Comparison of ENCODE assay signal across 10 cellular contexts in genomic region chr12:75954076-75954475, GRCh38.
DNase-seq lines count a peak whose midpoint lies in the region; ATAC-seq and TF ChIP-seq lines count a peak whose summit lies in the region.
"Had no signal": no experiment of that assay in that cellular context is flagged by ENCODE, and none has a peak within 500 bp of the region (broad histone marks: within the 10 kb centered on the region; RNA-seq: fewer than 3 reads in every experiment).

No MANE protein-coding gene starts in this region.

- H3K36me3 ChIP-seq in ascending aorta = no peaks in the 10 kb centered on the region

- no peak for DNase-seq in activated naive CD8-positive, alpha-beta T cell treated with anti-CD3 and anti-CD28 coated beads, Interleukin-2, amount 50 U/mL, for 24 hours
- no peak for DNase-seq in activated naive CD8-positive, alpha-beta T cell treated with anti-CD3 and anti-CD28 coated beads for 36 hours
- DNase-seq in ascending aorta (ENCODE audit: low spot score in 2 of 2) = no peak
- peak; percentile 86 for DNase-seq in hepatic stellate cell (ENCODE audit: low spot score)
- DNase-seq in type B pancreatic cell (ENCODE audit: extremely low spot score, unreplicated experiment) = no peak
- no peak for DNase-seq in ecto neural progenitor cell (ENCODE audit: low spot score)
- DNase-seq: activated effector memory CD4-positive, alpha-beta T cell treated with Interleukin-2 at 50 U/mL for 16 hours; C1 segment of cervical spinal cord had no signal

- H3K4me3 ChIP-seq in ascending aorta = no peak overlapping the region

- peak overlapping the region; percentile 0 to 28 for H3K27ac ChIP-seq in ascending aorta

- H3K27me3 Mint-ChIP-seq in activated naive CD8-positive, alpha-beta T cell treated with anti-CD3 and anti-CD28 coated beads, Interleukin-2, amount 50 U/mL, for 24 hours = no peaks in the 10 kb centered on the region
- H3K27me3 Mint-ChIP-seq in activated naive CD8-positive, alpha-beta T cell treated with anti-CD3 and anti-CD28 coated beads for 36 hours = peaks cover 4% of the 10 kb centered on the region
- no peaks in the 10 kb centered on the region for H3K27me3 Mint-ChIP-seq in type B pancreatic cell

- no peak overlapping the region for H3K27ac Mint-ChIP-seq in activated naive CD8-positive, alpha-beta T cell treated with anti-CD3 and anti-CD28 coated beads, Interleukin-2, amount 50 U/mL, for 24 hours
- no peak overlapping the region for H3K27ac Mint-ChIP-seq in activated naive CD8-positive, alpha-beta T cell treated with anti-CD3 and anti-CD28 coated beads for 36 hours
- peak overlapping the region; percentile 82 for H3K27ac Mint-ChIP-seq in type B pancreatic cell

- no peaks in the 10 kb centered on the region for H3K9me3 ChIP-seq in ascending aorta

- intact Hi-C loops in ascending aorta (cut with DNase I) = no loop called here

- H3K4me1 Mint-ChIP-seq in activated naive CD8-positive, alpha-beta T cell treated with anti-CD3 and anti-CD28 coated beads, Interleukin-2, amount 50 U/mL, for 24 hours = peaks cover 36% of the 10 kb centered on the region
- H3K4me1 Mint-ChIP-seq in activated naive CD8-positive, alpha-beta T cell treated with anti-CD3 and anti-CD28 coated beads for 36 hours = peaks cover 21% of the 10 kb centered on the region
- H3K4me1 Mint-ChIP-seq in type B pancreatic cell (ENCODE audit: unreplicated experiment) = peaks cover 35% of the 10 kb centered on the region

- no peaks in the 10 kb centered on the region for H3K9me3 Mint-ChIP-seq in activated naive CD8-positive, alpha-beta T cell treated with anti-CD3 and anti-CD28 coated beads, Interleukin-2, amount 50 U/mL, for 24 hours
- H3K9me3 Mint-ChIP-seq in activated naive CD8-positive, alpha-beta T cell treated with anti-CD3 and anti-CD28 coated beads for 36 hours = no peaks in the 10 kb centered on the region
- no peaks in the 10 kb centered on the region for H3K9me3 Mint-ChIP-seq in type B pancreatic cell

- H3K27me3 ChIP-seq in ascending aorta = no peaks in the 10 kb centered on the region

- peaks cover 3 to 5% of the 10 kb centered on the region in 2 donors for H3K4me1 ChIP-seq in ascending aorta

- H3K36me3 Mint-ChIP-seq in activated naive CD8-positive, alpha-beta T cell treated with anti-CD3 and anti-CD28 coated beads, Interleukin-2, amount 50 U/mL, for 24 hours (ENCODE audit: low read depth) = no peaks in the 10 kb centered on the region
- H3K36me3 Mint-ChIP-seq in activated naive CD8-positive, alpha-beta T cell treated with anti-CD3 and anti-CD28 coated beads for 36 hours = no peaks in the 10 kb centered on the region
- no peaks in the 10 kb centered on the region for H3K36me3 Mint-ChIP-seq in type B pancreatic cell

- no peak for TF ChIP-seq CTCF in ascending aorta (IDR thresholded peaks at IDR 0.05)
- TF ChIP-seq CTCF in type B pancreatic cell (conservative IDR thresholded peaks at IDR 0.05) = no peak

- ATAC-seq in activated naive CD8-positive, alpha-beta T cell treated with anti-CD3 and anti-CD28 coated beads, Interleukin-2, amount 50 U/mL, for 24 hours = peak; percentile 86
- ATAC-seq in HG03159 (IDR thresholded peaks at IDR 0.05; ENCODE audit: unreplicated experiment) = no peak
- ATAC-seq in HG02870 (IDR thresholded peaks at IDR 0.05; ENCODE audit: unreplicated experiment) = no peak

- no peak overlapping the region for H3K4me3 Mint-ChIP-seq in activated naive CD8-positive, alpha-beta T cell treated with anti-CD3 and anti-CD28 coated beads, Interleukin-2, amount 50 U/mL, for 24 hours
- no peak overlapping the region for H3K4me3 Mint-ChIP-seq in activated naive CD8-positive, alpha-beta T cell treated with anti-CD3 and anti-CD28 coated beads for 36 hours
- H3K4me3 Mint-ChIP-seq in type B pancreatic cell = no peak overlapping the region
